Comparison of ENCODE assay signal across 8 cellular contexts in genomic region chr11:21390430-21390829, GRCh38.
"Had no signal": no experiment of that assay in that cellular context is flagged by ENCODE, and none has a peak within 500 bp of the region (broad histone marks: within the 10 kb centered on the region; RNA-seq: fewer than 3 reads in every experiment).

No MANE protein-coding gene starts in this region.

- FAIRE-seq: G401.6, GM12878, GM12891, GM12892, GM18507, GM19239 had no signal

- ATAC-seq: GM12878 had no signal

- H3K4me3 ChIP-seq: GM12878 had no signal

- DNase-seq: GDM1, GF-D8 had no signal
